In the genomic region with DNA sequence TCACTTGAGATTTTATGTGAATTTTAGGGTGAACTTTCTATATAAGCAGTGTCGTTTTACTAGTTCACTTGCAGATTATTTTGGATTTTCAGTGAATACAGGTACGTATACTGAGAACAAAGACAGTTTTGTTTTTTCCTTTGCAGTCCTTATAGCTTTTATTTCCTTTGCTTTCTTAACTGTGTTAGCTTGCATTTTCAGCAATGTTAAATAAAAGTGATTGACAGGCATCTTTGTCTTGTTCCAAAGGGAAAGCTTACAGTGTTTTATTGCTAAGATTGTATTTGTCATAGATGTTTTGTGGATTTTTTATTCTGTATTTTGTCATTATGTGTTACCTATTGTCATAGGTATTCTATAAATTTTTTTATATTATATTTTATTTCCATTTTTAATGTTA, we compare ENCODE assay signal across 3 cellular contexts.
TF ChIP-seq lines count a peak whose summit lies in the region.

No MANE protein-coding gene starts in this region.

TF ChIP-seq in HepG2, 621 proteins besides CTCF, POLR2A, EP300 and RAD21:
- no peak for TF ChIP-seq YEATS4 (CRISPR knock-in tag; IDR thresholded peaks at IDR 0.05; ENCODE audit: borderline replicate concordance)
- no peak for TF ChIP-seq IKZF4 (CRISPR knock-in tag; IDR thresholded peaks at IDR 0.05; ENCODE audit: borderline replicate concordance, low read depth, not compliant biosample characterization)
- no peak for TF ChIP-seq MAFK (conservative IDR thresholded peaks at IDR 0.05 in 1 of 2, IDR thresholded peaks at IDR 0.05 in 1 of 2; ENCODE audit: low read length in 2 of 2)
- no peak for TF ChIP-seq NFYC (CRISPR knock-in tag; IDR thresholded peaks at IDR 0.05)
TF ChIP-seq in HepG2: peak in this region for 0.

TF ChIP-seq in HEK293T, 16 proteins besides CTCF, POLR2A, EP300 and RAD21:
- TF ChIP-seq SUZ12 (IDR thresholded peaks at IDR 0.05): no peak
- TF ChIP-seq, protein P1, sequence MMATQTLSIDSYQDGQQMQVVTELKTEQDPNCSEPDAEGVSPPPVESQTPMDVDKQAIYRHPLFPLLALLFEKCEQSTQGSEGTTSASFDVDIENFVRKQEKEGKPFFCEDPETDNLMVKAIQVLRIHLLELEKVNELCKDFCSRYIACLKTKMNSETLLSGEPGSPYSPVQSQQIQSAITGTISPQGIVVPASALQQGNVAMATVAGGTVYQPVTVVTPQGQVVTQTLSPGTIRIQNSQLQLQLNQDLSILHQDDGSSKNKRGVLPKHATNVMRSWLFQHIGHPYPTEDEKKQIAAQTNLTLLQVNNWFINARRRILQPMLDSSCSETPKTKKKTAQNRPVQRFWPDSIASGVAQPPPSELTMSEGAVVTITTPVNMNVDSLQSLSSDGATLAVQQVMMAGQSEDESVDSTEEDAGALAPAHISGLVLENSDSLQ (IDR thresholded peaks at IDR 0.05): peak; percentile 82

TF ChIP-seq in K562, 482 proteins besides CTCF, POLR2A, EP300 and RAD21:
- TF ChIP-seq, protein P1 (IDR thresholded peaks at IDR 0.05): peak; percentile 71; the same call in 1 of the 2 replicates
- no peak for TF ChIP-seq NFE2L1 (tag; IDR thresholded peaks at IDR 0.05; ENCODE audit: borderline replicate concordance, low read depth)
